In the genomic region with DNA sequence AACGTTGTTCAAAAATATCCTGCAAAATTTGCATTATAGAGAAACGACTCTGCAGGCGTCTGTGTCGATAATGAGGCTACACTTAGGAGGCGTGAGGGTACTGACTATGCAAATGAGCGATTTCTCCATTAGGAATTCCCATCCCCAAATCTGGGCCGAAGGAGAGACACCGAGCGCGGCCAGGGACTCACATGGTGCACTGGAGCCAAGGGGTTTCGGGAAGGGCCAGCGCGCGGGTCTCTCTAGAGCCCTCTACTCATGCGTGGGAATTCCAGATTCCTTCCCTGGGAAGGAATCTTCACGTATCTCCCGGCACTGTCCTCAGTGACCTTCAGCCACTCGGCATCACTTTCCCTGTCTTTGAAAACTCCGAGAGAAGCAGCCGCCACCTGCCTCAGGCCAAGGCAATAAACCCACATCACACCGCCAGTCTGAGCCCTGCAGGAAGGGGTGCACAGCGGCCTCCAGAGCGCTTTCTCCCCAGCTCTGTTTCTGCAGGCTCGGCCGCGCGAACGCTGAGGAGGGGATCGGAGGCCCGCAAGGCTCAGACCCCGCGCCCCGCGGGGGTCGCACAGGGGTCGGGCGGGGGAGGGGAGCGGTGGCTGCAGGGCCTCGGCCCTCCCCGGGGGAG, we compare ENCODE assay signal across 8 cellular contexts. TPM values are rescaled to one million over a fixed set of nuclear protein-coding genes. Genes with fewer than 3 reads are reported as not detected.
DNase-seq lines count a peak whose midpoint lies in the region; ATAC-seq and TF ChIP-seq lines count a peak whose summit lies in the region.

No MANE protein-coding gene starts in this region.

- no peak overlapping the region for H2AK5ac ChIP-seq in neuronal stem cell (ENCODE audit: low read depth, low read length)

- no peak overlapping the region for H4K91ac ChIP-seq in neuronal stem cell (ENCODE audit: low read depth, low read length, poor library complexity)

- H3K36me3 ChIP-seq in neuronal stem cell (replicated peaks in 1 of 2; ENCODE audit: control insufficient read depth in 2 of 2, insufficient read depth in 2 of 2, low read length in 2 of 2), result no peaks in the 10 kb centered on the region

- ATAC-seq in GM19025 (IDR thresholded peaks at IDR 0.05; ENCODE audit: low read depth, unreplicated experiment), result peak; percentile 49
- peak; percentile 53 for ATAC-seq in HG03139 (IDR thresholded peaks at IDR 0.05; ENCODE audit: unreplicated experiment)

- H3K4ac ChIP-seq in neuronal stem cell (ENCODE audit: low read length), result no peak overlapping the region

- H2AFZ ChIP-seq in neuronal stem cell (ENCODE audit: low read length), result peak overlapping the region; percentile 93

- peak; percentile 19 for TF ChIP-seq CTCF in fibroblast of the aortic adventitia (IDR thresholded peaks at IDR 0.05; ENCODE audit: insufficient read depth, low read length)

- peak overlapping the region; percentile 96 for H3K27ac ChIP-seq in neuronal stem cell (replicated peaks; ENCODE audit: low read length)

- peak overlapping the region; percentile 98 for H2BK5ac ChIP-seq in neuronal stem cell (ENCODE audit: low read length)

- peak in 12 of 14 donors; percentile 47 to 91 (median 86) for DNase-seq in C1 segment of cervical spinal cord (lab: John Stamatoyannopoulos, UW)
- peak; percentile 70 for DNase-seq in NCI-H345 (lab: John Stamatoyannopoulos, UW)
- DNase-seq in activated CD8-positive, alpha-beta memory T cell treated with anti-CD3 and anti-CD28 coated beads for 24 hours, result peak; percentile 86
- DNase-seq in fibroblast of the aortic adventitia (ENCODE audit: low read depth), result peak; percentile 37
- DNase-seq in neuronal stem cell (ENCODE audit: low spot score), result no peak
- no peak for DNase-seq in middle frontal gyrus (ENCODE audit: extremely low spot score, low spot score)

- H2BK12ac ChIP-seq in neuronal stem cell (ENCODE audit: low read length), result no peak overlapping the region

- peak overlapping the region; percentile 23 for H2BK15ac ChIP-seq in neuronal stem cell (ENCODE audit: low read length)

- H3K4me2 ChIP-seq in neuronal stem cell (ENCODE audit: insufficient read depth, low read length, poor library complexity, severe bottlenecking), result peak overlapping the region; percentile 63

- peak overlapping the region; percentile 81 for H3K9ac ChIP-seq in neuronal stem cell (ENCODE audit: low read depth, low read length, poor library complexity)

- peak overlapping the region; percentile 21 for H2BK120ac ChIP-seq in neuronal stem cell (ENCODE audit: low read depth, low read length)

- H3K14ac ChIP-seq in neuronal stem cell (ENCODE audit: low read length), result peak overlapping the region; percentile 73

- H3K79me1 ChIP-seq in neuronal stem cell (ENCODE audit: low read depth, low read length), result peaks cover 2% of the 10 kb centered on the region

- WGBS in neuronal stem cell (ENCODE audit: extremely low coverage in 2 of 2, insufficient read length in 2 of 2, insufficient replicate concordance in 1 of 2), 2 donors, result no CpG with 5 or more reads among the region's 40 CpGs

- no peaks in the 10 kb centered on the region for H3K9me3 ChIP-seq in neuronal stem cell (replicated peaks in 1 of 2; ENCODE audit: control insufficient read depth in 2 of 2, insufficient read depth in 1 of 2, low read depth in 1 of 2, low read length in 2 of 2)

- H3K4me3 ChIP-seq in fibroblast of the aortic adventitia (ENCODE audit: low read depth, low read length), result peak overlapping the region; percentile 88
- H3K4me3 ChIP-seq in neuronal stem cell (ENCODE audit: low read length in 2 of 2), result peak overlapping the region; percentile 64 to 92

- H4K8ac ChIP-seq in neuronal stem cell (ENCODE audit: low read depth, low read length), result no peak overlapping the region

- peak overlapping the region; percentile 12 for H3K23ac ChIP-seq in neuronal stem cell (ENCODE audit: low read depth, low read length, poor library complexity)

- peak overlapping the region; percentile 80 for H3K18ac ChIP-seq in neuronal stem cell (ENCODE audit: low read length)

- H3K4me1 ChIP-seq in neuronal stem cell (ENCODE audit: control insufficient read depth in 2 of 2, insufficient read depth in 1 of 2, low read depth in 1 of 2, low read length in 2 of 2), result peaks cover 2 to 9% of the 10 kb centered on the region in 2 donors

- no peaks in the 10 kb centered on the region for H3K27me3 ChIP-seq in neuronal stem cell (ENCODE audit: control insufficient read depth in 3 of 3, insufficient read depth in 3 of 3, low read depth in 1 of 3, low read length in 3 of 3)

RNA-seq across cellular contexts. Expression of a gene that starts 0.7 kb away (rescaled TPM):
- total RNA-seq in fibroblast of the aortic adventitia (ENCODE audit: low replicate concordance), result 67.5 and 147 TPM in 2 replicates
- 13.3 TPM for polyA plus RNA-seq in neuronal stem cell (2013, experiment 1 of 2)
- polyA plus RNA-seq in neuronal stem cell (2013, experiment 2 of 2), result 14.0 TPM

Comparison
In these comparisons a context has a peak if more than half of its experiments do, and no peak if none do; other contexts are left out.
1. DNase-seq: peak in C1 segment of cervical spinal cord (12 of 14), NCI-H345 (single experiment), activated CD8-positive, alpha-beta memory T cell treated with anti-CD3 and anti-CD28 coated beads for 24 hours (single experiment) and fibroblast of the aortic adventitia (single experiment); none in neuronal stem cell (single experiment) and middle frontal gyrus (single experiment).